Comparison of ENCODE assay signal across 8 cellular contexts in genomic region chr1:167220537-167221125, GRCh38. TPM values are rescaled to one million over a fixed set of nuclear protein-coding genes. Genes with fewer than 3 reads are reported as not detected.
DNase-seq lines count a peak whose midpoint lies in the region; ATAC-seq and TF ChIP-seq lines count a peak whose summit lies in the region.

Gene POU2F1, plus strand, starts transcription at chr1:167220886. Its CDS starts 12 bp downstream, at chr1:167220898.

- peak within 1 kb of the TSS; percentile 99 for H3K27ac ChIP-seq in KMS-11
- H3K27ac ChIP-seq in Panc1 (ENCODE audit: low read length) = peak within 1 kb of the TSS; percentile 95
- peak within 1 kb of the TSS; percentile 95 to 98 (median 98) for H3K27ac ChIP-seq in esophagus muscularis mucosa (replicated peaks in 1 of 4)
- peak within 1 kb of the TSS; percentile 94 for H3K27ac ChIP-seq in muscle layer of duodenum (ENCODE audit: low read length)

- no TSS peak for BruUV-seq in Panc1 (replicated peaks; lab: Mats Ljungman, UMichigan)

- TF ChIP-seq POLR2A in esophagus muscularis mucosa (IDR thresholded peaks at IDR 0.05; ENCODE audit: low read depth) = no peak

- under 1% methylated on average over 40 of the region's 53 CpGs for WGBS in esophagus muscularis mucosa

- no peaks in the 10 kb centered on the region for H3K9me3 ChIP-seq in Panc1 (ENCODE audit: control insufficient read depth, insufficient read depth, low read depth, low read length)
- no peaks in the 10 kb centered on the region for H3K9me3 ChIP-seq in esophagus muscularis mucosa
- H3K9me3 ChIP-seq in muscle layer of duodenum (ENCODE audit: control insufficient read depth in 1 of 2, low read length in 2 of 2) = no peaks in the 10 kb centered on the region

- ATAC-seq in GM21737 (IDR thresholded peaks at IDR 0.05; ENCODE audit: unreplicated experiment) (peak; percentile 61), Panc1 (peak; percentile 90)

- peak within 1 kb of the TSS; percentile 99 for H3K4me3 ChIP-seq in KMS-11 (IDR thresholded peaks at IDR 0.05; ENCODE audit: insufficient read depth, low read depth, low read length)
- H3K4me3 ChIP-seq in Panc1 (ENCODE audit: low read depth in 2 of 2, low read length in 2 of 2) = peak within 1 kb of the TSS; percentile 95 to 99
- H3K4me3 ChIP-seq in esophagus muscularis mucosa = peak within 1 kb of the TSS; percentile 91 to 98 (median 94)
- peak within 1 kb of the TSS; percentile 95 to 100 for H3K4me3 ChIP-seq in muscle layer of duodenum (ENCODE audit: low read depth in 1 of 2, low read length in 2 of 2)

- peak; percentile 78; the same call in 1 of the 2 replicates for TF ChIP-seq CTCF in KMS-11 (conservative IDR thresholded peaks at IDR 0.05; ENCODE audit: low read depth, low read length)
- TF ChIP-seq CTCF in Panc1 (IDR thresholded peaks at IDR 0.05) = peak; percentile 93
- TF ChIP-seq CTCF in esophagus muscularis mucosa (IDR thresholded peaks at IDR 0.05) = peak; percentile 75 to 81 (median 81)

- H3K9ac ChIP-seq in KMS-11 = peak within 1 kb of the TSS; percentile 98

- no peaks in the 10 kb centered on the region for H3K27me3 ChIP-seq in KMS-11 (ENCODE audit: insufficient read depth, low read depth)
- no peaks in the 10 kb centered on the region for H3K27me3 ChIP-seq in Panc1 (ENCODE audit: control insufficient read depth, insufficient read depth, low read length)
- H3K27me3 ChIP-seq in esophagus muscularis mucosa = no peaks in the 10 kb centered on the region
- H3K27me3 ChIP-seq in muscle layer of duodenum (ENCODE audit: low read depth, low read length) = no peaks in the 10 kb centered on the region

- H3K79me2 ChIP-seq in KMS-11 (ENCODE audit: insufficient read depth, low read depth) = peaks cover 37% of the 10 kb centered on the region

- DNase-seq in DMS79 treated with DMSO at 0.1 percent for 48 hours (lab: John Stamatoyannopoulos, UW) (peak; percentile 99), Panc1 (ENCODE audit: low read depth, low spot score) (peak; percentile 92), esophagus muscularis mucosa (ENCODE audit: extremely low spot score) (peak; percentile 99)
- DNase-seq in activated T-cell treated with anti-CD3 and anti-CD28 coated beads, Interleukin-2, amount 50 U/mL, for 48 hours = peak; percentile 99
- peak; percentile 97 to 99 for DNase-seq in stimulated activated CD8-positive, alpha-beta memory T cell treated with anti-CD3 and anti-CD28 coated beads, Interleukin-7, amount 100 ng/mL, for 4 hours (ENCODE audit: low read depth in 2 of 2)

- intact Hi-C loops in Panc1 (cut with micrococcal nuclease; ENCODE audit: unreplicated experiment) = no loop called here
- intact Hi-C loops in esophagus muscularis mucosa (cut with DNase I) = loop anchor here (2.0 to 10.0 kb wide), 2 partner anchors 334 to 346 kb away; partner anchors contain the start of gene CREG1

- POLR2A ChIA-PET in Panc1 (lab: Charles Lee) = interaction anchor here (0.5 to 0.8 kb wide), 11 partner anchors 12 to 1481 kb away, joined by 3 to 15 read pairs (median 4); no protein-coding TSS in a partner anchor

- no peaks in the 10 kb centered on the region for H4K20me1 ChIP-seq in KMS-11 (ENCODE audit: insufficient read depth)

- H3K4me1 ChIP-seq in KMS-11 (ENCODE audit: low read depth, poor library complexity, severe bottlenecking) = peaks cover 41% of the 10 kb centered on the region
- H3K4me1 ChIP-seq in Panc1 (ENCODE audit: control insufficient read depth, insufficient read depth, low read length) = peaks cover 23% of the 10 kb centered on the region
- H3K4me1 ChIP-seq in esophagus muscularis mucosa = peaks cover 10 to 38% (median 36%) of the 10 kb centered on the region in 4 donors
- H3K4me1 ChIP-seq in muscle layer of duodenum (ENCODE audit: control insufficient read depth in 1 of 2, insufficient read depth in 2 of 2, low read length in 2 of 2) = peaks cover 7 to 19% of the 10 kb centered on the region in 2 donors

- peak within 1 kb of the TSS; percentile 89 for H2AFZ ChIP-seq in KMS-11 (ENCODE audit: low read depth)

- TF ChIP-seq EP300 in esophagus muscularis mucosa (IDR thresholded peaks at IDR 0.05) = no peak

- in situ Hi-C loops in Panc1 (cut with HindIII; ENCODE audit: low pct_unique_long_range_greater_than_20kb, low sequenced_read_pairs) = no loop called here

- H3K36me3 ChIP-seq in KMS-11 (ENCODE audit: insufficient read depth) (no peaks in the 10 kb centered on the region), Panc1 (ENCODE audit: control insufficient read depth, insufficient read depth, low read length) (no peaks in the 10 kb centered on the region), esophagus muscularis mucosa (no peaks in the 10 kb centered on the region), muscle layer of duodenum (ENCODE audit: control insufficient read depth in 1 of 2, insufficient read depth in 2 of 2, low read length in 2 of 2) (no peaks in the 10 kb centered on the region)

- H3K4me2 ChIP-seq in KMS-11 = peak within 1 kb of the TSS; percentile 83

- CTCF ChIA-PET in Panc1 (lab: Charles Lee) = interaction anchor here (0.6 to 1.1 kb wide), 31 partner anchors 9 to 1760 kb away, joined by 3 to 14 read pairs (median 6); partner anchors contain the start of gene CREG1

RNA-seq across cellular contexts. Expression of gene POU2F1, which starts in this region (rescaled TPM):
- total RNA-seq in Panc1 (2021; ENCODE audit: unreplicated experiment) (17.1 TPM), esophagus muscularis mucosa (10 to 100 TPM in 2 of 4 donors, 1 to 10 TPM in 2; 7.3 to 13.4 (median 10.4) TPM)
- polyA plus RNA-seq in Panc1 (2012; ENCODE audit: insufficient read length) = 2.7 TPM

Comparison
In these comparisons a context has a peak if more than half of its experiments do, and no peak if none do; other contexts are left out.
1. Peak in every context shown above with its lines: DNase-seq, ATAC-seq, H3K4me3 ChIP-seq and H3K27ac ChIP-seq.